23 cellular contexts compared by ENCODE assay signal in the genomic region with DNA sequence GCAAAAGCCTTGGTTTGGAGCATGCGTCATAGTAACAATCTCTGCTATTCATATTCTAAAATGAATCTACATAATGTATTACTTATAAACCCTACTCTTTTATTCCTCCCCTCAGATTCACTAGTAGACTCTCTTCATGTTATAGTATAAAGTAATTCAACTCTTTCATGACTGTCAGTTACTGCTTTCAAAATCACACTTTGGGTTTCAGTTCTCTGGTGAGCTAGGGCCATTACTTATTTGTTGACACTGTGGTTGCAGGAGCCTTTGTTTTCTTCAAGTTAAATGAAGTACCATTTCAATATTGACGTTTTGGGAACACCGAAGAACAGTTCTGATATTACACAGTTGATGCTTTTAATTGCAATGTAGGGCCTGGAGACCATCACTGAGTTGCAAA.
"Had no signal": no experiment of that assay in that cellular context is flagged by ENCODE, and none has a peak within 500 bp of the region (broad histone marks: within the 10 kb centered on the region; RNA-seq: fewer than 3 reads in every experiment).

No MANE protein-coding gene starts in this region.

- DNase-seq: activated B cell treated with CpG ODN at 0.5 μM for 24 hours; activated CD4-positive, alpha-beta memory T cell treated with anti-CD3 and anti-CD28 coated beads, Interleukin-2, amount 10 ng/mL, durations not matched to agents 7 days and 5 days; activated CD4-positive, alpha-beta T cell treated with anti-CD3 and anti-CD28 coated beads for 4 hours; activated CD8-positive, alpha-beta memory T cell treated with anti-CD3 and anti-CD28 coated beads, Interleukin-2, amount 10 ng/mL, durations not matched to agents 7 days and 5 days; activated naive CD4-positive, alpha-beta T cell; activated naive CD8-positive, alpha-beta T cell treated with anti-CD3 and anti-CD28 coated beads for 36 hours; amygdala; body of pancreas; dermis blood vessel endothelial cell; effector memory CD4-positive, alpha-beta T cell; esophagus squamous epithelium; heart right ventricle; left lung; mammary epithelial cell; midbrain; occipital lobe; stimulated activated CD4-positive, alpha-beta T cell treated with anti-CD3 and anti-CD28 coated beads, Interleukin-12 subunit alpha, Interleukin-12 subunit beta, amount 100 ng/mL, for 4 hours; stimulated activated CD4-positive, alpha-beta T cell treated with anti-CD3 and anti-CD28 coated beads, Interleukin-1b, Interleukin-23, amount 100 ng/mL, for 48 hours; stimulated activated naive CD8-positive, alpha-beta T cell treated with anti-CD3 and anti-CD28 coated beads, Interleukin-15, Interleukin-2, amounts not matched to agents 100 U/mL and 50 U/mL, for 24 hours; substantia nigra; transverse colon; uterus had no signal

- ATAC-seq: activated CD8-positive, alpha-beta memory T cell treated with anti-CD3 and anti-CD28 coated beads, Interleukin-2, amount 10 ng/mL, durations not matched to agents 7 days and 5 days; activated T-helper 17 cell treated with anti-CD3 and anti-CD28 coated beads, Interleukin-2, amount 50 U/mL, for 72 hours; body of pancreas; heart right ventricle; left lung; stimulated activated naive CD8-positive, alpha-beta T cell treated with anti-CD3 and anti-CD28 coated beads, Interleukin-15, Interleukin-2, amounts not matched to agents 100 U/mL and 50 U/mL, for 24 hours had no signal

- H3K4me3 Mint-ChIP-seq: activated B cell treated with CpG ODN at 0.5 μM for 24 hours; activated CD4-positive, alpha-beta memory T cell treated with anti-CD3 and anti-CD28 coated beads, Interleukin-2, amount 10 ng/mL, durations not matched to agents 7 days and 5 days; activated CD8-positive, alpha-beta memory T cell treated with anti-CD3 and anti-CD28 coated beads, Interleukin-2, amount 10 ng/mL, durations not matched to agents 7 days and 5 days; activated naive CD8-positive, alpha-beta T cell treated with anti-CD3 and anti-CD28 coated beads for 36 hours; activated T-helper 17 cell treated with anti-CD3 and anti-CD28 coated beads, Interleukin-2, amount 50 U/mL, for 72 hours had no signal

- H3K36me3 Mint-ChIP-seq: activated CD8-positive, alpha-beta memory T cell treated with anti-CD3 and anti-CD28 coated beads, Interleukin-2, amount 10 ng/mL, durations not matched to agents 7 days and 5 days; activated naive CD8-positive, alpha-beta T cell treated with anti-CD3 and anti-CD28 coated beads for 36 hours had no signal

- H3K9me3 Mint-ChIP-seq: activated CD4-positive, alpha-beta memory T cell treated with anti-CD3 and anti-CD28 coated beads, Interleukin-2, amount 10 ng/mL, durations not matched to agents 7 days and 5 days; activated naive CD8-positive, alpha-beta T cell treated with anti-CD3 and anti-CD28 coated beads for 36 hours had no signal

- H3K27ac Mint-ChIP-seq: activated B cell treated with CpG ODN at 0.5 μM for 24 hours; activated CD4-positive, alpha-beta memory T cell treated with anti-CD3 and anti-CD28 coated beads, Interleukin-2, amount 10 ng/mL, durations not matched to agents 7 days and 5 days; activated CD8-positive, alpha-beta memory T cell treated with anti-CD3 and anti-CD28 coated beads, Interleukin-2, amount 10 ng/mL, durations not matched to agents 7 days and 5 days; activated naive CD8-positive, alpha-beta T cell treated with anti-CD3 and anti-CD28 coated beads for 36 hours; activated T-helper 17 cell treated with anti-CD3 and anti-CD28 coated beads, Interleukin-2, amount 50 U/mL, for 72 hours had no signal

- H3K4me1 Mint-ChIP-seq: activated B cell treated with CpG ODN at 0.5 μM for 24 hours; activated CD8-positive, alpha-beta memory T cell treated with anti-CD3 and anti-CD28 coated beads, Interleukin-2, amount 10 ng/mL, durations not matched to agents 7 days and 5 days; activated T-helper 17 cell treated with anti-CD3 and anti-CD28 coated beads, Interleukin-2, amount 50 U/mL, for 72 hours had no signal
